In genomic region chr3:129399145-129399894, GRCh38 we compare ENCODE assay signal across 8 cellular contexts. TPM values are rescaled to one million over a fixed set of nuclear protein-coding genes. Genes with fewer than 3 reads are reported as not detected.
A peak's percentile ranks its signal among the peaks of the same experiment; 100 is the strongest.
DNase-seq lines count a peak whose midpoint lies in the region; ATAC-seq and TF ChIP-seq lines count a peak whose summit lies in the region.

No MANE protein-coding gene starts in this region.

- H3K27me3 ChIP-seq in HL-60 (ENCODE audit: insufficient read depth, poor library complexity, severe bottlenecking), result no peaks in the 10 kb centered on the region
- no peaks in the 10 kb centered on the region for H3K27me3 ChIP-seq in effector memory CD4-positive, alpha-beta T cell (replicated peaks; ENCODE audit: control insufficient read depth, insufficient read depth, low read length, poor library complexity, severe bottlenecking)

- CTCF ChIA-PET in activated CD8-positive, alpha-beta T cell treated with anti-CD3 and anti-CD28 coated beads, Interleukin-2, amount 10 ng/mL, durations not matched to agents 7 days and 5 days (lab: Charles Lee), result interaction anchor here (0.6 to 4.0 kb wide), 28 partner anchors 9 to 237 kb away, joined by 3 to 22 read pairs (median 4); partner anchors contain the start of genes EFCAB12, IFT122 and MBD4

- H3K27me3 Mint-ChIP-seq in activated CD8-positive, alpha-beta T cell treated with anti-CD3 and anti-CD28 coated beads, Interleukin-2, amount 10 ng/mL, durations not matched to agents 7 days and 5 days (ENCODE audit: low read depth), result no peaks in the 10 kb centered on the region

- peaks cover 37% of the 10 kb centered on the region for H3K4me1 Mint-ChIP-seq in activated CD8-positive, alpha-beta T cell treated with anti-CD3 and anti-CD28 coated beads, Interleukin-2, amount 10 ng/mL, durations not matched to agents 7 days and 5 days (ENCODE audit: low read depth)

- peak overlapping the region; percentile 65 for H3K4me3 ChIP-seq in HL-60 (replicated peaks; ENCODE audit: insufficient read depth, low read length)
- peak overlapping the region; percentile 88 for H3K4me3 ChIP-seq in effector memory CD4-positive, alpha-beta T cell (ENCODE audit: insufficient read depth, low read depth, low read length, poor library complexity, severe bottlenecking)

- H3K4me3 Mint-ChIP-seq in activated CD8-positive, alpha-beta T cell treated with anti-CD3 and anti-CD28 coated beads, Interleukin-2, amount 10 ng/mL, durations not matched to agents 7 days and 5 days, result peak overlapping the region; percentile 93

- no peaks in the 10 kb centered on the region for H3K9me3 Mint-ChIP-seq in activated CD8-positive, alpha-beta T cell treated with anti-CD3 and anti-CD28 coated beads, Interleukin-2, amount 10 ng/mL, durations not matched to agents 7 days and 5 days (ENCODE audit: insufficient read depth)

- peaks cover 12% of the 10 kb centered on the region for H3K36me3 ChIP-seq in effector memory CD4-positive, alpha-beta T cell (ENCODE audit: control insufficient read depth, insufficient read depth, low read length)

- POLR2A ChIA-PET in activated CD8-positive, alpha-beta T cell treated with anti-CD3 and anti-CD28 coated beads, Interleukin-2, amount 10 ng/mL, durations not matched to agents 7 days and 5 days (lab: Charles Lee), result interaction anchor here (0.6 to 1.9 kb wide), 5 partner anchors 13 to 83 kb away, joined by 4 to 13 read pairs (median 4); partner anchors contain the start of genes IFT122 and MBD4

- DNase-seq in COLO668 (lab: John Stamatoyannopoulos, UW; ENCODE audit: unreplicated experiment) (peak; percentile 78), HL-60 (ENCODE audit: low read depth in 1 of 2, low spot score in 1 of 2) (peak; percentile 87 to 93), NCI-H82 treated with DMSO at 0.1 percent for 48 hours (lab: John Stamatoyannopoulos, UW; ENCODE audit: unreplicated experiment) (peak; percentile 98), lung microvascular endothelial cell (ENCODE audit: low read depth in 2 of 2) (peak; percentile 95 to 96)
- peak; percentile 85 for DNase-seq in activated CD8-positive, alpha-beta T cell treated with anti-CD3 and anti-CD28 coated beads, Interleukin-2, amount 10 ng/mL, durations not matched to agents 7 days and 5 days
- DNase-seq in effector memory CD4-positive, alpha-beta T cell, result peak; percentile 48 to 70 (median 62)
- peak; percentile 57 to 66 (median 62) for DNase-seq in stimulated activated CD4-positive, alpha-beta T cell treated with anti-CD3 and anti-CD28 coated beads, TNF-alpha, amount 100 ng/mL, for 48 hours (ENCODE audit: low read depth in 3 of 3)

- H3K9me3 ChIP-seq in effector memory CD4-positive, alpha-beta T cell (ENCODE audit: control insufficient read depth, low read length), result no peaks in the 10 kb centered on the region

- H3K27ac Mint-ChIP-seq in activated CD8-positive, alpha-beta T cell treated with anti-CD3 and anti-CD28 coated beads, Interleukin-2, amount 10 ng/mL, durations not matched to agents 7 days and 5 days, result peak overlapping the region; percentile 97

- peak; percentile 83 for ATAC-seq in GM19455 (IDR thresholded peaks at IDR 0.05; ENCODE audit: unreplicated experiment)
- peak; percentile 82 for ATAC-seq in activated CD8-positive, alpha-beta T cell treated with anti-CD3 and anti-CD28 coated beads, Interleukin-2, amount 10 ng/mL, durations not matched to agents 7 days and 5 days

- H3K27ac ChIP-seq in HL-60 (replicated peaks), result peak overlapping the region; percentile 93
- H3K27ac ChIP-seq in effector memory CD4-positive, alpha-beta T cell (ENCODE audit: insufficient read depth, low read length, poor library complexity, severe bottlenecking), result peak overlapping the region; percentile 91

- H3K4me1 ChIP-seq in effector memory CD4-positive, alpha-beta T cell (ENCODE audit: control insufficient read depth, insufficient read depth, low read length, poor library complexity, severe bottlenecking), result peaks cover 15% of the 10 kb centered on the region

- peaks cover 26% of the 10 kb centered on the region for H3K36me3 Mint-ChIP-seq in activated CD8-positive, alpha-beta T cell treated with anti-CD3 and anti-CD28 coated beads, Interleukin-2, amount 10 ng/mL, durations not matched to agents 7 days and 5 days (ENCODE audit: low read depth)

- TF ChIP-seq CTCF in HL-60 (IDR thresholded peaks at IDR 0.05; ENCODE audit: insufficient read depth, low read length), result peak; percentile 94

RNA-seq across cellular contexts. Expression of gene EFCAB12, which starts 29.1 kb away (rescaled TPM):
- total RNA-seq in activated CD8-positive, alpha-beta T cell treated with anti-CD3 and anti-CD28 coated beads, Interleukin-2, amount 10 ng/mL, durations not matched to agents 7 days and 5 days, result under 1 TPM; 0.42 to 0.45 TPM
- total RNA-seq in lung microvascular endothelial cell, result under 0.01 TPM in 2 replicates

RNA-seq across cellular contexts. Expression of gene MBD4, which starts 40.4 kb away (rescaled TPM):
- total RNA-seq in activated CD8-positive, alpha-beta T cell treated with anti-CD3 and anti-CD28 coated beads, Interleukin-2, amount 10 ng/mL, durations not matched to agents 7 days and 5 days, result 10 to 100 TPM; 50.1 to 50.6 TPM
- 16.3 and 28.8 TPM in 2 replicates for total RNA-seq in lung microvascular endothelial cell

RNA-seq across cellular contexts. Expression of gene IFT122, which starts 40.7 kb away (rescaled TPM):
- total RNA-seq in activated CD8-positive, alpha-beta T cell treated with anti-CD3 and anti-CD28 coated beads, Interleukin-2, amount 10 ng/mL, durations not matched to agents 7 days and 5 days, result 10 to 100 TPM; 22.3 to 25.6 TPM
- 23.5 and 37.9 TPM in 2 replicates for total RNA-seq in lung microvascular endothelial cell

Comparison
In these comparisons a context has a peak if more than half of its experiments do, and no peak if none do; other contexts are left out.
1. Peak in every context shown above with its lines: DNase-seq, ATAC-seq, H3K4me3 ChIP-seq and H3K27ac ChIP-seq.